In the genomic region with DNA sequence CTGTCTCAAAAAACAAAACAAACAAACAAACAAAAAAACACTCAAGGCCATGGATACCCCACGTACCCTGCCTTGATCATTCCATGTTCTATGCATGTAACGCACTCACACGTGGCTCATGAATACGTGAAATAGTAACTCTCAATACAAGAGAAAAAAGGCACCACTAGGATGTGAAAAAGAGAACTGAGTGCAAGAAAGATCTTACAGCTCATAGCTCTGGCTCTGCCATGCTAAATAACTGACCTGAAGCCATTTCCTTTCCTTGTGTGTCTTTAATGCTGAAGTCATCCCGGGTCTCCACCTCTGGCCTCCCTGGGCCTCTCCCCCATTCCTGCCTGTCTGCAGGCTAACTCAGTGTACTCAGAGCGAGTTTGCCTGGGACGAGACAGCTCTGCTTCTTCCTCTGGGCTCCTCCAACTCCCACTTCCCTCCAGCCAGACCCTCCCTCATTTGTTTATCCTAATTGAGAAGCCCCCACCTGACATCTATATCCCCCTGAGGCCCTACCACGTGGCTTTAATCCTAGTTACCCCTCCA, we compare ENCODE assay signal across 17 cellular contexts.
DNase-seq lines count a peak whose midpoint lies in the region; TF ChIP-seq lines count a peak whose summit lies in the region.
"Had no signal": no experiment of that assay in that cellular context is flagged by ENCODE, and none has a peak within 500 bp of the region (broad histone marks: within the 10 kb centered on the region; RNA-seq: fewer than 3 reads in every experiment).

No MANE protein-coding gene starts in this region.

- H3K9me3 ChIP-seq in sigmoid colon = no peaks in the 10 kb centered on the region
- H3K9me3 ChIP-seq: upper lobe of left lung had no signal

- TF ChIP-seq CTCF in GM12864 (IDR thresholded peaks at IDR 0.05; ENCODE audit: low read depth, low read length, missing control alignments) (no peak), epithelial cell of proximal tubule (conservative IDR thresholded peaks at IDR 0.05; ENCODE audit: low read depth, low read length) (no peak), sigmoid colon (IDR thresholded peaks at IDR 0.05) (no peak)

- H3K4me1 ChIP-seq in sigmoid colon = peaks cover 0 to 62% (median 43%) of the 10 kb centered on the region in 4 donors

- in situ Hi-C loops in ACHN (cut with HindIII; ENCODE audit: low pct_ligation_motif_present, low pct_unique_long_range_greater_than_20kb, low sequenced_read_pairs) = no loop called here

- intact Hi-C loops in sigmoid colon (cut with DNase I) = no loop called here

- H3K36me3 ChIP-seq in sigmoid colon = peaks cover 0 to 22% (median 3%) of the 10 kb centered on the region in 4 donors

- TF ChIP-seq EP300 in sigmoid colon (IDR thresholded peaks at IDR 0.05) = no peak

- no peak for TF ChIP-seq POLR2A in sigmoid colon (IDR thresholded peaks at IDR 0.05)

- DNase-seq in GM12864 (ENCODE audit: low read depth) (no peak), RPMI7951 (ENCODE audit: low read depth) (peak; percentile 51), epithelial cell of proximal tubule (ENCODE audit: low read depth) (no peak), sigmoid colon (no peak), NCI-H82 treated with DMSO at 0.1 percent for 48 hours (lab: John Stamatoyannopoulos, UW; ENCODE audit: unreplicated experiment) (no peak), ACHN (no peak)
- DNase-seq in effector CD8-positive, alpha-beta T cell (lab: John Stamatoyannopoulos, UW) = no peak
- DNase-seq: activated CD8-positive, alpha-beta T cell treated with anti-CD3 and anti-CD28 coated beads, Interleukin-2, amount 10 ng/mL, durations not matched to agents 7 days and 5 days; DMS53; GOT3; naive B cell; NCI-H1417 treated with DMSO at 0.1 percent for 48 hours; NCI-H2227 treated with DMSO at 0.1 percent for 48 hours; stimulated activated CD8-positive, alpha-beta memory T cell treated with anti-CD3 and anti-CD28 coated beads, Interleukin-4, amount 100 ng/mL, for 48 hours; upper lobe of left lung had no signal

- no peaks in the 10 kb centered on the region for H3K27me3 ChIP-seq in sigmoid colon
- H3K27me3 ChIP-seq: hepatocyte, upper lobe of left lung had no signal

- H3K4me3 ChIP-seq in GM12864 (ENCODE audit: low read depth, low read length) (peak overlapping the region; percentile 60), epithelial cell of proximal tubule (ENCODE audit: low read depth, low read length) (peak overlapping the region; percentile 76), sigmoid colon (no peak overlapping the region)
- H3K4me3 ChIP-seq: coronary artery, hepatocyte had no signal

- WGBS in sigmoid colon, 2 donors = 82 to 89% methylated on average over 8 of the region's 8 CpGs

- peak overlapping the region in 3 of 4 donors; percentile 41 to 72 (median 72) for H3K27ac ChIP-seq in sigmoid colon
- H3K27ac ChIP-seq: coronary artery, hepatocyte had no signal

Comparison
In these comparisons a context has a peak if more than half of its experiments do, and no peak if none do; other contexts are left out.
1. H3K4me3 ChIP-seq: peak in GM12864 (single experiment) and epithelial cell of proximal tubule (single experiment); none in sigmoid colon (0 of 4).